In the genomic region with DNA sequence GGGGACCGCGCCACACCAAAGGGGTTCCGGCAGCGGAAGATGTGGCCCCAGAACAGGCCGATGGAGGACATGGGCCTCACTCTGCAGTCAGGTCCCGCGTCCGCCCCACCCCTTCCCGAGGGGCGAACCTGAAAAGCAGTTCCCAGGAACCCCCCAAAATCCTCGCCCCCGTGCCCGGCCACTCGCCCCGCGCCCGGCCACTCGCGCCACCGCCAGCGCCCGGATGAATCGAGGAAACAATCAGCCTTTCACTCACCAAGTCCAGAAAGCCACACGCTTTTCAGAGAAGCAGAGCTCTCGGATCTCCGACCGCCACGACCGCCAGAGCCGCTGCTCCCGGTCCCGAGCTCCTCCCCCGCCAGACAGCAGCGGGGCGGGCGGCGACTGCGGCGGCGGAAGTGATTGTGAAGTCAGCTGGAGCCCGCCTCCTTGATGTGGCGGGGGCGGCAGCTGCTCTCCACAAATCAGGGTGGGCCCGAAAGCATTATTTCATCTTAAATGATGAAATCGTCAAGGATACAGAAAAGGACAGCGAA, we compare ENCODE assay signal across 1 cellular context.
TF ChIP-seq lines count a peak whose summit lies in the region.

A gene with protein sequence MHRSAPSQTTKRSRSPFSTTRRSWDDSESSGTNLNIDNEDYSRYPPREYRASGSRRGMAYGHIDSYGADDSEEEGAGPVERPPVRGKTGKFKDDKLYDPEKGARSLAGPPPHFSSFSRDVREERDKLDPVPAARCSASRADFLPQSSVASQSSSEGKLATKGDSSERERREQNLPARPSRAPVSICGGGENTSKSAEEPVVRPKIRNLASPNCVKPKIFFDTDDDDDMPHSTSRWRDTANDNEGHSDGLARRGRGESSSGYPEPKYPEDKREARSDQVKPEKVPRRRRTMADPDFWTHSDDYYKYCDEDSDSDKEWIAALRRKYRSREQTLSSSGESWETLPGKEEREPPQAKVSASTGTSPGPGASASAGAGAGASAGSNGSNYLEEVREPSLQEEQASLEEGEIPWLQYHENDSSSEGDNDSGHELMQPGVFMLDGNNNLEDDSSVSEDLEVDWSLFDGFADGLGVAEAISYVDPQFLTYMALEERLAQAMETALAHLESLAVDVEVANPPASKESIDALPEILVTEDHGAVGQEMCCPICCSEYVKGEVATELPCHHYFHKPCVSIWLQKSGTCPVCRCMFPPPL (minus strand): TSS at position 338 of the 536 bp plus-strand sequence. CDS start 2,380 bp downstream, outside the sequence.

TF ChIP-seq in HepG2, 621 proteins besides CTCF, POLR2A, EP300 and RAD21 (continued from another document and continues in another):
- TF ChIP-seq, protein P1, sequence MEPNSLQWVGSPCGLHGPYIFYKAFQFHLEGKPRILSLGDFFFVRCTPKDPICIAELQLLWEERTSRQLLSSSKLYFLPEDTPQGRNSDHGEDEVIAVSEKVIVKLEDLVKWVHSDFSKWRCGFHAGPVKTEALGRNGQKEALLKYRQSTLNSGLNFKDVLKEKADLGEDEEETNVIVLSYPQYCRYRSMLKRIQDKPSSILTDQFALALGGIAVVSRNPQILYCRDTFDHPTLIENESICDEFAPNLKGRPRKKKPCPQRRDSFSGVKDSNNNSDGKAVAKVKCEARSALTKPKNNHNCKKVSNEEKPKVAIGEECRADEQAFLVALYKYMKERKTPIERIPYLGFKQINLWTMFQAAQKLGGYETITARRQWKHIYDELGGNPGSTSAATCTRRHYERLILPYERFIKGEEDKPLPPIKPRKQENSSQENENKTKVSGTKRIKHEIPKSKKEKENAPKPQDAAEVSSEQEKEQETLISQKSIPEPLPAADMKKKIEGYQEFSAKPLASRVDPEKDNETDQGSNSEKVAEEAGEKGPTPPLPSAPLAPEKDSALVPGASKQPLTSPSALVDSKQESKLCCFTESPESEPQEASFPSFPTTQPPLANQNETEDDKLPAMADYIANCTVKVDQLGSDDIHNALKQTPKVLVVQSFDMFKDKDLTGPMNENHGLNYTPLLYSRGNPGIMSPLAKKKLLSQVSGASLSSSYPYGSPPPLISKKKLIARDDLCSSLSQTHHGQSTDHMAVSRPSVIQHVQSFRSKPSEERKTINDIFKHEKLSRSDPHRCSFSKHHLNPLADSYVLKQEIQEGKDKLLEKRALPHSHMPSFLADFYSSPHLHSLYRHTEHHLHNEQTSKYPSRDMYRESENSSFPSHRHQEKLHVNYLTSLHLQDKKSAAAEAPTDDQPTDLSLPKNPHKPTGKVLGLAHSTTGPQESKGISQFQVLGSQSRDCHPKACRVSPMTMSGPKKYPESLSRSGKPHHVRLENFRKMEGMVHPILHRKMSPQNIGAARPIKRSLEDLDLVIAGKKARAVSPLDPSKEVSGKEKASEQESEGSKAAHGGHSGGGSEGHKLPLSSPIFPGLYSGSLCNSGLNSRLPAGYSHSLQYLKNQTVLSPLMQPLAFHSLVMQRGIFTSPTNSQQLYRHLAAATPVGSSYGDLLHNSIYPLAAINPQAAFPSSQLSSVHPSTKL (CRISPR knock-in tag; IDR thresholded peaks at IDR 0.05) = peak; percentile 8; the same call in 1 of the 2 replicates
- TF ChIP-seq, protein P2, sequence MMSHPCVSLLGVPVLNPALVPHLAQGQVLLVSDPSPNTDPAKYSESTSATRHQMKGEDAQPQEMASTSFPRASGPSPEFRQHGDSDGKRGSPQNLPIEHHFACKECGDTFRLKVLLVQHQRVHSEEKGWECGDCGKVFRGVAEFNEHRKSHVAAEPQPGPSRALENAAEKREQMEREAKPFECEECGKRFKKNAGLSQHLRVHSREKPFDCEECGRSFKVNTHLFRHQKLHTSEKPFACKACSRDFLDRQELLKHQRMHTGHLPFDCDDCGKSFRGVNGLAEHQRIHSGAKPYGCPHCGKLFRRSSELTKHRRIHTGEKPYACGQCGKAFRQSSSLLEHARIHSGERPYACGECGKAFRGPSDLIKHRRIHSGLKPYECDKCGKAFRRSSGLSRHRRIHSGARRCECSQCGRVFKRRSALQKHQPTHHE (CRISPR knock-in tag; IDR thresholded peaks at IDR 0.05; ENCODE audit: borderline replicate concordance) = no peak
- TF ChIP-seq ZNF382 (CRISPR knock-in tag; IDR thresholded peaks at IDR 0.05; ENCODE audit: borderline replicate concordance) (no peak), HDAC2 (CRISPR knock-in tag; IDR thresholded peaks at IDR 0.05) (no peak), SRY (CRISPR knock-in tag; IDR thresholded peaks at IDR 0.05) (no peak), SPEN (CRISPR knock-in tag; IDR thresholded peaks at IDR 0.05; ENCODE audit: low read depth) (peak; percentile 31; the same call in 1 of the 2 replicates), IRF2 (CRISPR knock-in tag; IDR thresholded peaks at IDR 0.05) (no peak), SIX1 (CRISPR knock-in tag; IDR thresholded peaks at IDR 0.05; ENCODE audit: borderline replicate concordance) (no peak), GABPA (IDR thresholded peaks at IDR 0.05; ENCODE audit: low read depth, low read length) (peak; percentile 35), GABPA (CRISPR knock-in tag; IDR thresholded peaks at IDR 0.05; ENCODE audit: low read depth) (peak; percentile 68), SAP130 (CRISPR knock-in tag; IDR thresholded peaks at IDR 0.05; ENCODE audit: low read depth) (peak; percentile 66), ETV5 (CRISPR knock-in tag; IDR thresholded peaks at IDR 0.05; ENCODE audit: borderline replicate concordance) (peak; percentile 60; the same call in 1 of the 2 replicates), FIP1L1 (IDR thresholded peaks at IDR 0.05; ENCODE audit: borderline replicate concordance, insufficient read depth, low read depth, low read length) (no peak), ZNF124 (CRISPR knock-in tag; IDR thresholded peaks at IDR 0.05) (no peak)
- TF ChIP-seq, protein P3, sequence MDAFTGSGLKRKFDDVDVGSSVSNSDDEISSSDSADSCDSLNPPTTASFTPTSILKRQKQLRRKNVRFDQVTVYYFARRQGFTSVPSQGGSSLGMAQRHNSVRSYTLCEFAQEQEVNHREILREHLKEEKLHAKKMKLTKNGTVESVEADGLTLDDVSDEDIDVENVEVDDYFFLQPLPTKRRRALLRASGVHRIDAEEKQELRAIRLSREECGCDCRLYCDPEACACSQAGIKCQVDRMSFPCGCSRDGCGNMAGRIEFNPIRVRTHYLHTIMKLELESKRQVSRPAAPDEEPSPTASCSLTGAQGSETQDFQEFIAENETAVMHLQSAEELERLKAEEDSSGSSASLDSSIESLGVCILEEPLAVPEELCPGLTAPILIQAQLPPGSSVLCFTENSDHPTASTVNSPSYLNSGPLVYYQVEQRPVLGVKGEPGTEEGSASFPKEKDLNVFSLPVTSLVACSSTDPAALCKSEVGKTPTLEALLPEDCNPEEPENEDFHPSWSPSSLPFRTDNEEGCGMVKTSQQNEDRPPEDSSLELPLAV (CRISPR knock-in tag; conservative IDR thresholded peaks at IDR 0.05; ENCODE audit: low read depth) = no peak
- TF ChIP-seq, protein P4, sequence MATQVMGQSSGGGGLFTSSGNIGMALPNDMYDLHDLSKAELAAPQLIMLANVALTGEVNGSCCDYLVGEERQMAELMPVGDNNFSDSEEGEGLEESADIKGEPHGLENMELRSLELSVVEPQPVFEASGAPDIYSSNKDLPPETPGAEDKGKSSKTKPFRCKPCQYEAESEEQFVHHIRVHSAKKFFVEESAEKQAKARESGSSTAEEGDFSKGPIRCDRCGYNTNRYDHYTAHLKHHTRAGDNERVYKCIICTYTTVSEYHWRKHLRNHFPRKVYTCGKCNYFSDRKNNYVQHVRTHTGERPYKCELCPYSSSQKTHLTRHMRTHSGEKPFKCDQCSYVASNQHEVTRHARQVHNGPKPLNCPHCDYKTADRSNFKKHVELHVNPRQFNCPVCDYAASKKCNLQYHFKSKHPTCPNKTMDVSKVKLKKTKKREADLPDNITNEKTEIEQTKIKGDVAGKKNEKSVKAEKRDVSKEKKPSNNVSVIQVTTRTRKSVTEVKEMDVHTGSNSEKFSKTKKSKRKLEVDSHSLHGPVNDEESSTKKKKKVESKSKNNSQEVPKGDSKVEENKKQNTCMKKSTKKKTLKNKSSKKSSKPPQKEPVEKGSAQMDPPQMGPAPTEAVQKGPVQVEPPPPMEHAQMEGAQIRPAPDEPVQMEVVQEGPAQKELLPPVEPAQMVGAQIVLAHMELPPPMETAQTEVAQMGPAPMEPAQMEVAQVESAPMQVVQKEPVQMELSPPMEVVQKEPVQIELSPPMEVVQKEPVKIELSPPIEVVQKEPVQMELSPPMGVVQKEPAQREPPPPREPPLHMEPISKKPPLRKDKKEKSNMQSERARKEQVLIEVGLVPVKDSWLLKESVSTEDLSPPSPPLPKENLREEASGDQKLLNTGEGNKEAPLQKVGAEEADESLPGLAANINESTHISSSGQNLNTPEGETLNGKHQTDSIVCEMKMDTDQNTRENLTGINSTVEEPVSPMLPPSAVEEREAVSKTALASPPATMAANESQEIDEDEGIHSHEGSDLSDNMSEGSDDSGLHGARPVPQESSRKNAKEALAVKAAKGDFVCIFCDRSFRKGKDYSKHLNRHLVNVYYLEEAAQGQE (IDR thresholded peaks at IDR 0.05; ENCODE audit: borderline replicate concordance in 1 of 2, low read depth in 1 of 2, low read length in 2 of 2) = no peak
- TF ChIP-seq, protein P5, sequence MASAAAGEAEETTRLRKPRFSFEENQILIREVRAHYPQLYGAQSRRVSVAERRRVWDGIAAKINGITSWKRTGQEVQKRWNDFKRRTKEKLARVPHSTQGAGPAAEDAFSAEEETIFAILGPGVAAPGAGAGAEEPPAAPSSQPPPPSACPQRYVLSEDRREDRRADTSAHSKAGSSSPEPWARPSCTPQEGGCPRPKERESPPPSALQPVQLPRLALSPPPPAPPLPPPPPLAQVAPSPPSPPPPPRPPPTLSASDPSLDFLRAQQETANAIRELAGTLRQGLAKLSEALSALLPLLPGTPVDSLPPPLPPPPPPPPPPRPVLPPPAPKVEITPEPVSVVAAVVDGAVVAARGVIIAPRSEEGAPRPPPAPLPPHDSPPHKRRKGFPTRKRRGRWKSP (CRISPR knock-in tag; IDR thresholded peaks at IDR 0.05) = no peak
- TF ChIP-seq, protein P6, sequence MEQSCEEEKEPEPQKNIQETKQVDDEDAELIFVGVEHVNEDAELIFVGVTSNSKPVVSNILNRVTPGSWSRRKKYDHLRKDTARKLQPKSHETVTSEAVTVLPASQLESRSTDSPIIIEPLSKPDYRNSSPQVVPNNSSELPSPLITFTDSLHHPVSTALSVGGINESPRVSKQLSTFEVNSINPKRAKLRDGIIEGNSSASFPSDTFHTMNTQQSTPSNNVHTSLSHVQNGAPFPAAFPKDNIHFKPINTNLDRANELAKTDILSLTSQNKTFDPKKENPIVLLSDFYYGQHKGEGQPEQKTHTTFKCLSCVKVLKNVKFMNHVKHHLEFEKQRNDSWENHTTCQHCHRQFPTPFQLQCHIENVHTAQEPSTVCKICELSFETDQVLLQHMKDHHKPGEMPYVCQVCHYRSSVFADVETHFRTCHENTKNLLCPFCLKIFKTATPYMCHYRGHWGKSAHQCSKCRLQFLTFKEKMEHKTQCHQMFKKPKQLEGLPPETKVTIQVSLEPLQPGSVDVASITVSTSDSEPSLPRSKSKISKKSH (CRISPR knock-in tag; IDR thresholded peaks at IDR 0.05; ENCODE audit: borderline replicate concordance) = no peak
- TF ChIP-seq, protein P7, sequence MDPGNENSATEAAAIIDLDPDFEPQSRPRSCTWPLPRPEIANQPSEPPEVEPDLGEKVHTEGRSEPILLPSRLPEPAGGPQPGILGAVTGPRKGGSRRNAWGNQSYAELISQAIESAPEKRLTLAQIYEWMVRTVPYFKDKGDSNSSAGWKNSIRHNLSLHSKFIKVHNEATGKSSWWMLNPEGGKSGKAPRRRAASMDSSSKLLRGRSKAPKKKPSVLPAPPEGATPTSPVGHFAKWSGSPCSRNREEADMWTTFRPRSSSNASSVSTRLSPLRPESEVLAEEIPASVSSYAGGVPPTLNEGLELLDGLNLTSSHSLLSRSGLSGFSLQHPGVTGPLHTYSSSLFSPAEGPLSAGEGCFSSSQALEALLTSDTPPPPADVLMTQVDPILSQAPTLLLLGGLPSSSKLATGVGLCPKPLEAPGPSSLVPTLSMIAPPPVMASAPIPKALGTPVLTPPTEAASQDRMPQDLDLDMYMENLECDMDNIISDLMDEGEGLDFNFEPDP (CRISPR knock-in tag; conservative IDR thresholded peaks at IDR 0.05) = no peak
- TF ChIP-seq, protein P8, sequence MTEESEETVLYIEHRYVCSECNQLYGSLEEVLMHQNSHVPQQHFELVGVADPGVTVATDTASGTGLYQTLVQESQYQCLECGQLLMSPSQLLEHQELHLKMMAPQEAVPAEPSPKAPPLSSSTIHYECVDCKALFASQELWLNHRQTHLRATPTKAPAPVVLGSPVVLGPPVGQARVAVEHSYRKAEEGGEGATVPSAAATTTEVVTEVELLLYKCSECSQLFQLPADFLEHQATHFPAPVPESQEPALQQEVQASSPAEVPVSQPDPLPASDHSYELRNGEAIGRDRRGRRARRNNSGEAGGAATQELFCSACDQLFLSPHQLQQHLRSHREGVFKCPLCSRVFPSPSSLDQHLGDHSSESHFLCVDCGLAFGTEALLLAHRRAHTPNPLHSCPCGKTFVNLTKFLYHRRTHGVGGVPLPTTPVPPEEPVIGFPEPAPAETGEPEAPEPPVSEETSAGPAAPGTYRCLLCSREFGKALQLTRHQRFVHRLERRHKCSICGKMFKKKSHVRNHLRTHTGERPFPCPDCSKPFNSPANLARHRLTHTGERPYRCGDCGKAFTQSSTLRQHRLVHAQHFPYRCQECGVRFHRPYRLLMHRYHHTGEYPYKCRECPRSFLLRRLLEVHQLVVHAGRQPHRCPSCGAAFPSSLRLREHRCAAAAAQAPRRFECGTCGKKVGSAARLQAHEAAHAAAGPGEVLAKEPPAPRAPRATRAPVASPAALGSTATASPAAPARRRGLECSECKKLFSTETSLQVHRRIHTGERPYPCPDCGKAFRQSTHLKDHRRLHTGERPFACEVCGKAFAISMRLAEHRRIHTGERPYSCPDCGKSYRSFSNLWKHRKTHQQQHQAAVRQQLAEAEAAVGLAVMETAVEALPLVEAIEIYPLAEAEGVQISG (CRISPR knock-in tag; IDR thresholded peaks at IDR 0.05) = peak; percentile 40; the same call in 1 of the 2 replicates
